Comparison of ENCODE assay signal across 33 cellular contexts in genomic region chr9:120398286-120398685, GRCh38.
"Had no signal": no experiment of that assay in that cellular context is flagged by ENCODE, and none has a peak within 500 bp of the region (broad histone marks: within the 10 kb centered on the region; RNA-seq: fewer than 3 reads in every experiment).

No MANE protein-coding gene starts in this region.

- H3K9me3 ChIP-seq: body of pancreas, breast epithelium, MG63, Peyer's patch had no signal

- H3K4me1 ChIP-seq: body of pancreas, breast epithelium, Peyer's patch had no signal

- H3K4me3 Mint-ChIP-seq: activated B cell treated with CpG ODN at 0.5 μM for 24 hours; activated CD4-positive, alpha-beta memory T cell treated with anti-CD3 and anti-CD28 coated beads, Interleukin-2, amount 10 ng/mL, durations not matched to agents 7 days and 5 days; activated naive CD8-positive, alpha-beta T cell treated with anti-CD3 and anti-CD28 coated beads for 36 hours; activated T-cell treated with anti-CD3 and anti-CD28 coated beads, Interleukin-2, amount 50 U/mL, for 72 hours; activated T-helper 17 cell treated with anti-CD3 and anti-CD28 coated beads, Interleukin-2, amount 50 U/mL, for 72 hours; T-cell had no signal

- DNase-seq: activated B cell treated with CpG ODN at 0.5 μM for 24 hours; activated CD4-positive, alpha-beta memory T cell treated with anti-CD3 and anti-CD28 coated beads, Interleukin-2, amount 10 ng/mL, durations not matched to agents 7 days and 5 days; activated CD4-positive, alpha-beta T cell treated with anti-CD3 and anti-CD28 coated beads for 48 hours; activated CD4-positive, CD25-positive, alpha-beta regulatory T cell treated with anti-CD3 and anti-CD28 coated beads, Interleukin-2, amount 50 U/mL, for 72 hours; activated effector memory CD4-positive, alpha-beta T cell treated with anti-CD3 and anti-CD28 coated beads, Interleukin-2, amount 50 U/mL, for 16 hours; activated naive CD4-positive, alpha-beta T cell; activated naive CD4-positive, alpha-beta T cell treated with anti-CD3 and anti-CD28 coated beads, Interleukin-2, amount 50 U/mL, for 16 hours; activated naive CD8-positive, alpha-beta T cell treated with anti-CD3 and anti-CD28 coated beads for 36 hours; activated T-cell treated with anti-CD3 and anti-CD28 coated beads, Interleukin-2, amount 50 U/mL, for 1 hour; activated T-cell treated with anti-CD3 and anti-CD28 coated beads, Interleukin-2, amount 50 U/mL, for 72 hours; body of pancreas; cerebellar nuclear complex; Kasumi-1; KG1; MG63; NCI-H1105 treated with DMSO at 0.1 percent for 48 hours; NCI-H1436; NCI-H1694; NCI-H1930; NCI-H2081 treated with DMSO at 0.1 percent for 48 hours; NCI-H345; NCI-H748 treated with DMSO at 0.1 percent for 48 hours; NK-92 treated with Interleukin-12 subunit alpha and Interleukin-12 subunit beta, amount 100 ng/mL, for 24 hours; PC-3; Peyer's patch; SIG-M5; T-cell; T-helper 2 cell; T-helper 9 cell had no signal

- H3K27ac Mint-ChIP-seq: activated B cell treated with CpG ODN at 0.5 μM for 24 hours; activated CD4-positive, alpha-beta memory T cell treated with anti-CD3 and anti-CD28 coated beads, Interleukin-2, amount 10 ng/mL, durations not matched to agents 7 days and 5 days; activated naive CD8-positive, alpha-beta T cell treated with anti-CD3 and anti-CD28 coated beads for 36 hours; activated T-cell treated with anti-CD3 and anti-CD28 coated beads, Interleukin-2, amount 50 U/mL, for 72 hours; activated T-helper 17 cell treated with anti-CD3 and anti-CD28 coated beads, Interleukin-2, amount 50 U/mL, for 72 hours; T-cell had no signal

- H3K4me3 ChIP-seq: body of pancreas, breast epithelium, MG63, Peyer's patch had no signal

- H3K27me3 Mint-ChIP-seq: activated B cell treated with CpG ODN at 0.5 μM for 24 hours; activated CD4-positive, alpha-beta memory T cell treated with anti-CD3 and anti-CD28 coated beads, Interleukin-2, amount 10 ng/mL, durations not matched to agents 7 days and 5 days; activated naive CD8-positive, alpha-beta T cell treated with anti-CD3 and anti-CD28 coated beads for 36 hours; activated T-helper 17 cell treated with anti-CD3 and anti-CD28 coated beads, Interleukin-2, amount 50 U/mL, for 72 hours; T-cell had no signal

- H3K27ac ChIP-seq: body of pancreas, breast epithelium, Peyer's patch, RWPE1, VCaP had no signal

- H3K4me1 Mint-ChIP-seq: activated B cell treated with CpG ODN at 0.5 μM for 24 hours had no signal

- H3K27me3 ChIP-seq: body of pancreas, breast epithelium, MG63, Peyer's patch had no signal

- H3K9me3 Mint-ChIP-seq: activated B cell treated with CpG ODN at 0.5 μM for 24 hours; activated CD4-positive, alpha-beta memory T cell treated with anti-CD3 and anti-CD28 coated beads, Interleukin-2, amount 10 ng/mL, durations not matched to agents 7 days and 5 days; activated naive CD8-positive, alpha-beta T cell treated with anti-CD3 and anti-CD28 coated beads for 36 hours; activated T-cell treated with anti-CD3 and anti-CD28 coated beads, Interleukin-2, amount 50 U/mL, for 72 hours; activated T-helper 17 cell treated with anti-CD3 and anti-CD28 coated beads, Interleukin-2, amount 50 U/mL, for 72 hours; T-cell had no signal
